6 cellular contexts compared by ENCODE assay signal in the genomic region with DNA sequence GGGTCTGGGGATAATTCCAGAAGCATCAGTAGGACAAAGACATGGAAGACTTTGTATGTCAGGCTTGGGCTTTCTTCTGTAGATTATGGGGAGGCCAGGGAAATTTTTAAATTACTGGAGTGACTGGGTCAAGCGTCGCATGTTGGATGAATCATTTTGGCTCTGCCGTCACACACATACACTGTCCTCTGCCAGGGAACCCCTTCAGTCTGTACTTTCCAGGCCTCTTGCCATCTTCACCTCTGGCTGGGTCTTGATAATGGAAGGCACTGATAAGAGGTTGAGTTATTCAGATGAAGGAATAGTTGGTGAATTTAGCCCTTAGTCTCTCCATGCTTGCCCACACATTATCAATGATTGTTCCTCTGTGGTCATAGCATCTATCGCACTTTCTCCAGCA.
"Had no signal": no experiment of that assay in that cellular context is flagged by ENCODE, and none has a peak within 500 bp of the region (broad histone marks: within the 10 kb centered on the region; RNA-seq: fewer than 3 reads in every experiment).

No MANE protein-coding gene starts in this region.

- H3K4me2 ChIP-seq: GM23338 had no signal

- H2AFZ ChIP-seq: GM23338 had no signal

- H3K4me3 ChIP-seq: GM23338, K562 had no signal

- ATAC-seq: GM23338, K562 had no signal

- DNase-seq: H9, HCEC 1CT, IMR-90 had no signal

- H3K27ac ChIP-seq: HL-60 had no signal
